In genomic region chr9:116795859-116796258, GRCh38 we compare ENCODE assay signal across 26 cellular contexts.
"Had no signal": no experiment of that assay in that cellular context is flagged by ENCODE, and none has a peak within 500 bp of the region (broad histone marks: within the 10 kb centered on the region; RNA-seq: fewer than 3 reads in every experiment).

No MANE protein-coding gene starts in this region.

- H3K4me3 Mint-ChIP-seq: memory B cell; natural killer cell; stimulated activated naive CD8-positive, alpha-beta T cell treated with anti-CD3 and anti-CD28 coated beads, Interleukin-15, amount 100 ng/mL, for 72 hours had no signal

- H3K4me1 Mint-ChIP-seq: stimulated activated naive CD8-positive, alpha-beta T cell treated with anti-CD3 and anti-CD28 coated beads, Interleukin-15, amount 100 ng/mL, for 72 hours had no signal

- H3K27ac Mint-ChIP-seq: memory B cell; natural killer cell; stimulated activated naive CD8-positive, alpha-beta T cell treated with anti-CD3 and anti-CD28 coated beads, Interleukin-15, amount 100 ng/mL, for 72 hours had no signal

- H3K27me3 Mint-ChIP-seq: stimulated activated naive CD8-positive, alpha-beta T cell treated with anti-CD3 and anti-CD28 coated beads, Interleukin-15, amount 100 ng/mL, for 72 hours had no signal

- H3K27ac ChIP-seq: epithelial cell of prostate, gastrocnemius medialis, neutrophil, pancreas, suprapubic skin, transverse colon, upper lobe of right lung, uterus had no signal

- ATAC-seq: esophagus mucosa; gastrocnemius medialis; natural killer cell; sciatic nerve; stimulated activated naive CD8-positive, alpha-beta T cell treated with anti-CD3 and anti-CD28 coated beads, Interleukin-15, amount 100 ng/mL, for 72 hours; upper lobe of right lung had no signal

- H3K4me2 ChIP-seq: smooth muscle cell had no signal

- H3K4me1 ChIP-seq: gastrocnemius medialis, pancreas, suprapubic skin, transverse colon, upper lobe of right lung, uterus had no signal

- H3K36me3 ChIP-seq: gastrocnemius medialis, neutrophil, pancreas, suprapubic skin, transverse colon, upper lobe of right lung, uterus had no signal

- DNase-seq: cortex of kidney; foreskin fibroblast; gastrocnemius medialis; head of caudate nucleus; hippocampal formation; kidney glomerular epithelial cell; natural killer cell; pancreas; retina; stimulated activated CD4-positive, alpha-beta T cell treated with anti-CD3 and anti-CD28 coated beads, Interleukin-12 subunit alpha, Interleukin-12 subunit beta, amount 100 ng/mL, for 4 hours; stimulated activated CD4-positive, alpha-beta T cell treated with anti-CD3 and anti-CD28 coated beads, Interleukin-1b, Interleukin-23, amount 100 ng/mL, for 48 hours; stimulated activated CD4-positive, alpha-beta T cell treated with anti-CD3 and anti-CD28 coated beads, Interleukin-4, amount 100 ng/mL, for 1 hour; stimulated activated CD8-positive, alpha-beta memory T cell treated with anti-CD3 and anti-CD28 coated beads, Interleukin-4, amount 100 ng/mL, for 48 hours; stimulated activated naive CD4-positive, alpha-beta T cell; stimulated activated naive CD8-positive, alpha-beta T cell treated with anti-CD3 and anti-CD28 coated beads, Interleukin-15, amount 100 ng/mL, for 72 hours; transverse colon; upper lobe of right lung; uterus had no signal

- H3K9me3 Mint-ChIP-seq: memory B cell; stimulated activated naive CD8-positive, alpha-beta T cell treated with anti-CD3 and anti-CD28 coated beads, Interleukin-15, amount 100 ng/mL, for 72 hours had no signal

- H3K9me3 ChIP-seq: gastrocnemius medialis, neutrophil, pancreas, suprapubic skin, transverse colon, upper lobe of right lung, uterus had no signal

- H3K27me3 ChIP-seq: gastrocnemius medialis, neutrophil, pancreas, suprapubic skin, transverse colon, upper lobe of right lung, uterus had no signal

- H3K36me3 Mint-ChIP-seq: memory B cell, natural killer cell had no signal

- H3K4me3 ChIP-seq: gastrocnemius medialis, lung, pancreas, smooth muscle cell, suprapubic skin, transverse colon, upper lobe of right lung, uterus had no signal
